ENCODE assay signal across 1 cellular context in genomic region chr4:143357161-143357845, GRCh38.
TF ChIP-seq lines count a peak whose summit lies in the region.

No MANE protein-coding gene starts in this region.

TF ChIP-seq in GM12878, 131 proteins besides CTCF, POLR2A, EP300 and RAD21 (continued from another document):
- no peak for TF ChIP-seq ZBTB40 (IDR thresholded peaks at IDR 0.05; ENCODE audit: borderline replicate concordance)
- no peak for TF ChIP-seq CREB1 (IDR thresholded peaks at IDR 0.05; ENCODE audit: low read depth)
- no peak for TF ChIP-seq ETV6 (conservative IDR thresholded peaks at IDR 0.05 in 1 of 2, IDR thresholded peaks at IDR 0.05 in 1 of 2; ENCODE audit: borderline replicate concordance in 1 of 2, low read depth in 1 of 2)
- 0 out of 2 replicates have a peak, but pooled peaks have one; percentile 35 for TF ChIP-seq IKZF1 (conservative IDR thresholded peaks at IDR 0.05)
- TF ChIP-seq TCF3 (IDR thresholded peaks at IDR 0.05; ENCODE audit: borderline replicate concordance, insufficient read depth, low read depth, low read length) = no peak
TF ChIP-seq in GM12878: peak in this region for 5.
